Comparison of ENCODE assay signal across 34 cellular contexts in the genomic region with DNA sequence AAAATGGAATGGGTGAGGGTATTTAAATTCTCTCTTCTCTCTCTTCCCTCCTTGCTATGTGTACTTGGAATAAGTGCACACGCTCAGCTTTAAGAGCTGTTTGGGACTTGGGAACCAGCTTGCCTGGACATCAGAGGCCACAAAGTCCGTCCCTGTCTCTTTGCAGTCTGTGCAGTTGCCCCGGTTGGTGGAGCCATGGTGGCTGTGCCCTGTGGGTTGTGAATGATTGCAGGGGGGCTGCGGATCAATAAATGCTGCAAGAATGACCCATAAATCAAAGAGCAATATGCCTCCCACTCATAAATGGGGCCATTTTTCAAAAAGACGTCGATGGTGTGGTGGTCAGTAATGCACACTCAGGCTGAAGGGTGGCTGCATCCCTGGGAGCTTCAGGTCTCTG.
"Had no signal": no experiment of that assay in that cellular context is flagged by ENCODE, and none has a peak within 500 bp of the region (broad histone marks: within the 10 kb centered on the region; RNA-seq: fewer than 3 reads in every experiment).

No MANE protein-coding gene starts in this region.

- H3K27ac Mint-ChIP-seq: activated CD4-positive, alpha-beta memory T cell treated with anti-CD3 and anti-CD28 coated beads for 36 hours; activated CD4-positive, alpha-beta T cell treated with anti-CD3 and anti-CD28 coated beads, Interleukin-2, amount 10 ng/mL, durations not matched to agents 24 days and 14 days; activated CD8-positive, alpha-beta T cell treated with anti-CD3 and anti-CD28 coated beads for 36 hours; activated naive CD4-positive, alpha-beta T cell treated with anti-CD3 and anti-CD28 coated beads for 36 hours; activated naive CD4-positive, alpha-beta T cell treated with anti-CD3 and anti-CD28 coated beads, Interleukin-2, amount 50 U/mL, for 72 hours; activated naive CD8-positive, alpha-beta T cell treated with anti-CD3 and anti-CD28 coated beads for 36 hours; activated T-cell treated with anti-CD3 and anti-CD28 coated beads, Interleukin-2, amount 50 U/mL, for 72 hours; activated T-helper 1 cell treated with anti-CD3 and anti-CD28 coated beads, Interleukin-12 subunit alpha, Interleukin-12 subunit beta, Interleukin-2, Interleukin-4 antibody, amounts not matched to agents 30 ng/mL and 10 ng/mL and 1 ng/mL, durations not matched to agents 14 hours and 24 hours and 36 hours; activated T-helper 17 cell treated with anti-CD3 and anti-CD28 coated beads, Interleukin-2, amount 50 U/mL, for 72 hours; T-helper 1 cell treated with Interleukin-12 subunit alpha and Interleukin-12 subunit beta and Interleukin-4 antibody, amounts not matched to agents 30 μg/mL and 1 μg/mL, for 36 hours; T-helper 2 cell treated with Interferon-gamma antibody and Interleukin-4, amounts not matched to agents 5 μg/mL and 100 μg/mL, for 36 hours; WTC11 had no signal

- H3K9me3 ChIP-seq: adrenal gland, body of pancreas, breast epithelium had no signal

- H3K27me3 ChIP-seq: adrenal gland, body of pancreas, brain microvascular endothelial cell had no signal

- H3K4me1 ChIP-seq: adrenal gland, body of pancreas, breast epithelium had no signal

- H3K9me3 Mint-ChIP-seq: activated CD4-positive, alpha-beta T cell treated with anti-CD3 and anti-CD28 coated beads, Interleukin-2, amount 10 ng/mL, durations not matched to agents 24 days and 14 days; activated CD8-positive, alpha-beta T cell treated with anti-CD3 and anti-CD28 coated beads for 36 hours; activated naive CD8-positive, alpha-beta T cell treated with anti-CD3 and anti-CD28 coated beads for 36 hours; activated T-cell treated with anti-CD3 and anti-CD28 coated beads, Interleukin-2, amount 50 U/mL, for 4 hours; activated T-helper 1 cell treated with anti-CD3 and anti-CD28 coated beads, Interleukin-12 subunit alpha, Interleukin-12 subunit beta, Interleukin-2, Interleukin-4 antibody, amounts not matched to agents 30 ng/mL and 10 ng/mL and 1 ng/mL, durations not matched to agents 14 hours and 24 hours and 36 hours; T-helper 1 cell treated with Interleukin-12 subunit alpha and Interleukin-12 subunit beta and Interleukin-4 antibody, amounts not matched to agents 30 μg/mL and 1 μg/mL, for 36 hours; T-helper 2 cell treated with Interferon-gamma antibody and Interleukin-4, amounts not matched to agents 5 μg/mL and 100 μg/mL, for 36 hours had no signal

- H3K27me3 Mint-ChIP-seq: activated CD4-positive, alpha-beta T cell treated with anti-CD3 and anti-CD28 coated beads, Interleukin-2, amount 10 ng/mL, durations not matched to agents 24 days and 14 days; activated CD8-positive, alpha-beta T cell treated with anti-CD3 and anti-CD28 coated beads for 36 hours had no signal

- H3K4me3 Mint-ChIP-seq: activated CD4-positive, alpha-beta memory T cell treated with anti-CD3 and anti-CD28 coated beads for 36 hours; activated CD4-positive, alpha-beta T cell treated with anti-CD3 and anti-CD28 coated beads, Interleukin-2, amount 10 ng/mL, durations not matched to agents 24 days and 14 days; activated CD8-positive, alpha-beta T cell treated with anti-CD3 and anti-CD28 coated beads for 36 hours; activated naive CD4-positive, alpha-beta T cell treated with anti-CD3 and anti-CD28 coated beads for 36 hours; activated naive CD8-positive, alpha-beta T cell treated with anti-CD3 and anti-CD28 coated beads for 36 hours; activated T-cell treated with anti-CD3 and anti-CD28 coated beads, Interleukin-2, amount 50 U/mL, for 4 hours; activated T-cell treated with anti-CD3 and anti-CD28 coated beads, Interleukin-2, amount 50 U/mL, for 72 hours; activated T-helper 1 cell treated with anti-CD3 and anti-CD28 coated beads, Interleukin-12 subunit alpha, Interleukin-12 subunit beta, Interleukin-2, Interleukin-4 antibody, amounts not matched to agents 30 ng/mL and 10 ng/mL and 1 ng/mL, durations not matched to agents 14 hours and 24 hours and 36 hours; activated T-helper 17 cell treated with anti-CD3 and anti-CD28 coated beads, Interleukin-2, amount 50 U/mL, for 72 hours; T-helper 1 cell treated with Interleukin-12 subunit alpha and Interleukin-12 subunit beta and Interleukin-4 antibody, amounts not matched to agents 30 μg/mL and 1 μg/mL, for 36 hours; T-helper 2 cell treated with Interferon-gamma antibody and Interleukin-4, amounts not matched to agents 5 μg/mL and 100 μg/mL, for 36 hours; WTC11 had no signal

- DNase-seq: activated CD4-positive, alpha-beta memory T cell treated with anti-CD3 and anti-CD28 coated beads for 36 hours; activated CD4-positive, alpha-beta T cell treated with anti-CD3 and anti-CD28 coated beads for 4 hours; activated CD4-positive, alpha-beta T cell treated with anti-CD3 and anti-CD28 coated beads, Interleukin-2, amount 10 ng/mL, durations not matched to agents 24 days and 14 days; activated CD4-positive, alpha-beta T cell treated with anti-CD3 and anti-CD28 coated beads, Interleukin-2, amount 50 U/mL, for 1 hour; activated CD4-positive, alpha-beta T cell treated with anti-CD3 and anti-CD28 coated beads, Interleukin-2, amount 50 U/mL, for 4 hours; activated CD4-positive, CD25-positive, alpha-beta regulatory T cell; activated CD8-positive, alpha-beta memory T cell treated with anti-CD3 and anti-CD28 coated beads, Interleukin-2, amount 50 U/mL, for 4 hours; activated CD8-positive, alpha-beta T cell treated with anti-CD3 and anti-CD28 coated beads for 36 hours; activated effector memory CD4-positive, alpha-beta T cell treated with anti-CD3 and anti-CD28 coated beads, Interleukin-2, amount 50 U/mL, for 16 hours; activated gamma-delta T cell treated with Interleukin-2 at 50 U/mL for 16 hours; activated naive CD4-positive, alpha-beta T cell; activated naive CD4-positive, alpha-beta T cell treated with anti-CD3 and anti-CD28 coated beads for 36 hours; activated naive CD4-positive, alpha-beta T cell treated with anti-CD3 and anti-CD28 coated beads, Interleukin-2, amount 50 U/mL, for 16 hours; activated naive CD8-positive, alpha-beta T cell treated with anti-CD3 and anti-CD28 coated beads for 36 hours; activated T-cell treated with anti-CD3 and anti-CD28 coated beads for 4 hours; activated T-cell treated with anti-CD3 and anti-CD28 coated beads, Interleukin-2, amount 50 U/mL, for 1 hour; activated T-cell treated with anti-CD3 and anti-CD28 coated beads, Interleukin-2, amount 50 U/mL, for 4 hours; activated T-cell treated with anti-CD3 and anti-CD28 coated beads, Interleukin-2, amount 50 U/mL, for 72 hours; adrenal gland; amniotic stem cell; body of pancreas; brain microvascular endothelial cell; central memory CD4-positive, alpha-beta T cell; T-helper 1 cell; T-helper 2 cell; T-helper 9 cell; WERI-Rb-1 had no signal

- H3K27ac ChIP-seq: adrenal gland, body of pancreas, brain microvascular endothelial cell, breast epithelium, WERI-Rb-1 had no signal

- H3K36me3 ChIP-seq: adrenal gland, brain microvascular endothelial cell, breast epithelium, WERI-Rb-1 had no signal

- H3K4me3 ChIP-seq: adrenal gland, body of pancreas, breast epithelium had no signal

- H3K36me3 Mint-ChIP-seq: activated CD4-positive, alpha-beta memory T cell treated with anti-CD3 and anti-CD28 coated beads for 36 hours; activated naive CD4-positive, alpha-beta T cell treated with anti-CD3 and anti-CD28 coated beads, Interleukin-2, amount 50 U/mL, for 72 hours; activated naive CD8-positive, alpha-beta T cell treated with anti-CD3 and anti-CD28 coated beads for 36 hours; WTC11 had no signal

- H3K4me1 Mint-ChIP-seq: activated CD4-positive, alpha-beta T cell treated with anti-CD3 and anti-CD28 coated beads, Interleukin-2, amount 10 ng/mL, durations not matched to agents 24 days and 14 days; activated T-helper 17 cell treated with anti-CD3 and anti-CD28 coated beads, Interleukin-2, amount 50 U/mL, for 72 hours; WTC11 had no signal
